ENCODE assay signal across 19 cellular contexts in genomic region chr12:54048694-54049093, GRCh38. TPM values are rescaled to one million over a fixed set of nuclear protein-coding genes. Genes with fewer than 3 reads are reported as not detected.
DNase-seq lines count a peak whose midpoint lies in the region; ATAC-seq, FAIRE-seq and TF ChIP-seq lines count a peak whose summit lies in the region.
"Had no signal": no experiment of that assay in that cellular context is flagged by ENCODE, and none has a peak within 500 bp of the region (broad histone marks: within the 10 kb centered on the region; RNA-seq: fewer than 3 reads in every experiment).

No MANE protein-coding gene starts in this region.

- POLR2A ChIA-PET in H1 (lab: Charles Lee; ENCODE audit: partially characterized antibody): no interaction called here

- no peak for TF ChIP-seq EP300 in H1 (IDR thresholded peaks at IDR 0.05; ENCODE audit: borderline replicate concordance in 1 of 2, low read depth in 2 of 2, low read length in 2 of 2)
- no peak for TF ChIP-seq EP300 in upper lobe of left lung (IDR thresholded peaks at IDR 0.05)

- H3K9me3 ChIP-seq in H1 (ENCODE audit: insufficient read depth in 2 of 2, low read depth in 1 of 2, low read length in 1 of 2) (no peaks in the 10 kb centered on the region), trophoblast cell (ENCODE audit: insufficient read depth, low read depth, low read length) (peaks cover 14% of the 10 kb centered on the region), upper lobe of left lung (no peaks in the 10 kb centered on the region)
- H3K9me3 ChIP-seq: BE2C, Caco-2 had no signal

- TF ChIP-seq POLR2A in H1 (IDR thresholded peaks at IDR 0.05; ENCODE audit: control extremely low read depth in 1 of 2, low read depth in 2 of 2, low read length in 2 of 2) (no peak), upper lobe of left lung (IDR thresholded peaks at IDR 0.05) (no peak)

- CTCF ChIA-PET in H1 (lab: Charles Lee; ENCODE audit: partially characterized antibody): interaction anchor here (0.9 kb wide), 1 partner anchor 321 kb away, joined by 3 read pairs; no protein-coding TSS in a partner anchor

- H3K36me3 Mint-ChIP-seq in neural crest cell (ENCODE audit: low read depth) (no peaks in the 10 kb centered on the region), type B pancreatic cell (no peaks in the 10 kb centered on the region)
- H3K36me3 Mint-ChIP-seq: CD4-positive, CD25-positive, alpha-beta regulatory T cell had no signal

- DNase-seq in H1 (ENCODE audit: low read depth in 1 of 2, low spot score in 2 of 2) (no peak), left kidney (ENCODE audit: low read depth, low spot score) (peak; percentile 29), neural crest cell (ENCODE audit: low read depth, low spot score) (no peak), type B pancreatic cell (ENCODE audit: extremely low spot score, unreplicated experiment) (no peak), trophoblast cell (no peak), upper lobe of left lung (no peak)
- DNase-seq: ACHN; BE2C; C1 segment of cervical spinal cord; Caco-2; CD4-positive, CD25-positive, alpha-beta regulatory T cell; HCEC 1CT; HFFc6 had no signal

- no peak overlapping the region for H3K4me2 ChIP-seq in H1 (ENCODE audit: insufficient read depth in 1 of 2, low read depth in 2 of 2, low read length in 2 of 2)
- no peak overlapping the region for H3K4me2 ChIP-seq in trophoblast cell (ENCODE audit: low read length)

- H3K14ac ChIP-seq in H1 (ENCODE audit: insufficient read length) (no peak overlapping the region), trophoblast cell (ENCODE audit: low read length) (no peak overlapping the region)

- H3K79me2 ChIP-seq in H1 (ENCODE audit: control insufficient read depth in 1 of 2, insufficient read depth in 2 of 2, low read length in 2 of 2) (no peaks in the 10 kb centered on the region), trophoblast cell (ENCODE audit: control insufficient read depth, insufficient read depth, low read length, poor library complexity) (no peaks in the 10 kb centered on the region)

- TF ChIP-seq RAD21 in H1 (IDR thresholded peaks at IDR 0.05 in 1 of 2, conservative IDR thresholded peaks at IDR 0.05 in 1 of 2; ENCODE audit: low read depth in 2 of 2, low read length in 2 of 2): no peak

- H3K4ac ChIP-seq in H1 (replicated peaks; ENCODE audit: insufficient read length, low read depth, low read length): no peak overlapping the region
- no peak overlapping the region for H3K4ac ChIP-seq in trophoblast cell (ENCODE audit: low read depth, low read length)

- no peak overlapping the region for H3K4me3 ChIP-seq in H1 (ENCODE audit: extremely low read depth in 1 of 4, insufficient read depth in 2 of 4, low read depth in 3 of 4, low read length in 4 of 4)
- no peak overlapping the region for H3K4me3 ChIP-seq in trophoblast cell (ENCODE audit: low read depth, low read length)
- H3K4me3 ChIP-seq in upper lobe of left lung: no peak overlapping the region

- H3K23ac ChIP-seq in H1 (ENCODE audit: insufficient read length) (no peak overlapping the region), trophoblast cell (ENCODE audit: low read length) (no peak overlapping the region)

- H3K79me1 ChIP-seq in H1 (ENCODE audit: low read depth, low read length): no peaks in the 10 kb centered on the region
- H3K79me1 ChIP-seq in trophoblast cell (ENCODE audit: low read length): no peaks in the 10 kb centered on the region

- H3K18ac ChIP-seq in H1 (ENCODE audit: extremely low read depth, low read length): no peak overlapping the region
- no peak overlapping the region for H3K18ac ChIP-seq in trophoblast cell (ENCODE audit: low read length)

- H3K4me3 Mint-ChIP-seq in neural crest cell (peak overlapping the region; percentile 8), type B pancreatic cell (peak overlapping the region; percentile 92)
- H3K4me3 Mint-ChIP-seq: CD4-positive, CD25-positive, alpha-beta regulatory T cell; HFFc6 had no signal

- H4K91ac ChIP-seq in H1 (replicated peaks; ENCODE audit: insufficient read length, low read length) (no peak overlapping the region), trophoblast cell (ENCODE audit: low read depth, low read length) (no peak overlapping the region)

- WGBS in H1 (ENCODE audit: extremely low coverage in 1 of 2, insufficient coverage in 1 of 2, insufficient read length in 1 of 2, insufficient replicate concordance in 2 of 2, low coverage in 1 of 2, low lambda C conversion rate in 2 of 2, missing lambda C conversion rate in 1 of 2), 2 experiments: 8% methylated on average over 1 of the region's 1 CpG; no CpG with 5 or more reads in 1 of the 2 experiments
- WGBS in trophoblast cell (ENCODE audit: extremely low coverage, insufficient coverage, insufficient read length): no CpG with 5 or more reads among the region's 1 CpG
- WGBS in upper lobe of left lung, 2 donors: 43 to 70% methylated on average over 1 of the region's 1 CpG

- peaks cover 100% of the 10 kb centered on the region for H3K27me3 Mint-ChIP-seq in neural crest cell (ENCODE audit: low read depth)
- H3K27me3 Mint-ChIP-seq in type B pancreatic cell: peaks cover 73% of the 10 kb centered on the region

- H3K36me3 ChIP-seq in H1 (ENCODE audit: control insufficient read depth in 2 of 4, insufficient read depth in 4 of 4, low read length in 3 of 4) (peaks cover 0 to 9% (median 0%) of the 10 kb centered on the region in 4 experiments; a peak in 1 of 8 replicates), trophoblast cell (ENCODE audit: control insufficient read depth in 1 of 2, insufficient read depth in 2 of 2, low read length in 2 of 2) (no peaks in the 10 kb centered on the region), upper lobe of left lung (no peaks in the 10 kb centered on the region)
- H3K36me3 ChIP-seq: BE2C had no signal

- no peak for FAIRE-seq in H1 (lab: Jason Lieb, UNC)
- FAIRE-seq: A204.1, D721Med, GM12891, GM19239, H54 had no signal

- H2BK5ac ChIP-seq in H1 (ENCODE audit: low read depth, low read length) (no peak overlapping the region), trophoblast cell (ENCODE audit: low read depth, low read length, poor library complexity) (no peak overlapping the region)

- TF ChIP-seq CTCF in H1 (IDR thresholded peaks at IDR 0.05; ENCODE audit: control extremely low read depth in 1 of 3, insufficient read depth in 1 of 3, low read depth in 1 of 3, low read length in 3 of 3): no peak
- TF ChIP-seq CTCF in neural crest cell (conservative IDR thresholded peaks at IDR 0.05): no peak
- no peak for TF ChIP-seq CTCF in type B pancreatic cell (conservative IDR thresholded peaks at IDR 0.05)
- no peak for TF ChIP-seq CTCF in upper lobe of left lung (IDR thresholded peaks at IDR 0.05)

- no peaks in the 10 kb centered on the region; the same call in 1 of the 2 replicates for H3K23me2 ChIP-seq in H1 (ENCODE audit: low read depth, low read length)

- H2BK15ac ChIP-seq in H1 (ENCODE audit: low read length): no peak overlapping the region

- no peak overlapping the region for H3K27ac ChIP-seq in H1 (ENCODE audit: low read depth, low read length)
- no peak overlapping the region for H3K27ac ChIP-seq in trophoblast cell (ENCODE audit: low read depth, low read length)
- H3K27ac ChIP-seq in upper lobe of left lung: no peak overlapping the region

- H3K27ac Mint-ChIP-seq in neural crest cell (ENCODE audit: unreplicated experiment) (no peak overlapping the region), type B pancreatic cell (peak overlapping the region; percentile 90)
- H3K27ac Mint-ChIP-seq: CD4-positive, CD25-positive, alpha-beta regulatory T cell; HFFc6 had no signal

- no peak overlapping the region for H4K12ac ChIP-seq in trophoblast cell (ENCODE audit: low read depth, low read length)

- H2AK5ac ChIP-seq in H1 (ENCODE audit: low read depth, low read length) (no peak overlapping the region), trophoblast cell (ENCODE audit: low read length) (no peak overlapping the region)

- peaks cover 0 to 14% (median 5%) of the 10 kb centered on the region in 4 experiments; a peak in 6 of 7 replicates for H3K4me1 ChIP-seq in H1 (replicated peaks in 1 of 4; ENCODE audit: control insufficient read depth in 3 of 4, insufficient read depth in 4 of 4, low read length in 3 of 4)
- H3K4me1 ChIP-seq in trophoblast cell (ENCODE audit: control insufficient read depth in 1 of 2, insufficient read depth in 2 of 2, low read length in 2 of 2): no peaks in the 10 kb centered on the region
- H3K4me1 ChIP-seq in upper lobe of left lung: peaks cover 5 to 22% (median 7%) of the 10 kb centered on the region in 4 donors
- H3K4me1 ChIP-seq: Caco-2 had no signal

- H4K8ac ChIP-seq in H1 (ENCODE audit: extremely low read depth, insufficient read depth, low read length) (no peak overlapping the region), trophoblast cell (ENCODE audit: low read depth, low read length) (no peak overlapping the region)

- no peak overlapping the region for H2BK120ac ChIP-seq in H1 (replicated peaks; ENCODE audit: low read depth, low read length)
- no peak overlapping the region for H2BK120ac ChIP-seq in trophoblast cell (ENCODE audit: insufficient read depth, low read length, poor library complexity)

- no peaks in the 10 kb centered on the region for H3K9me3 Mint-ChIP-seq in neural crest cell
- no peaks in the 10 kb centered on the region for H3K9me3 Mint-ChIP-seq in type B pancreatic cell
- H3K9me3 Mint-ChIP-seq: HFFc6 had no signal

- peaks cover 20 to 21% of the 10 kb centered on the region in 2 experiments for H4K20me1 ChIP-seq in H1 (replicated peaks in 1 of 2; ENCODE audit: control insufficient read depth in 1 of 2, insufficient read depth in 2 of 2, low read length in 2 of 2)

- H3K27me3 ChIP-seq in H1 (replicated peaks in 1 of 4; ENCODE audit: control insufficient read depth in 3 of 4, extremely low read depth in 1 of 4, insufficient read depth in 3 of 4, low read length in 3 of 4) (peaks cover 98 to 100% (median 100%) of the 10 kb centered on the region in 4 experiments), trophoblast cell (ENCODE audit: insufficient read depth, low read length) (peaks cover 91% of the 10 kb centered on the region), upper lobe of left lung (peaks cover 0 to 61% (median 31%) of the 10 kb centered on the region in 4 donors)
- H3K27me3 ChIP-seq: BE2C had no signal

- no peak for ATAC-seq in upper lobe of left lung (ENCODE audit: low FRiP score in 2 of 2)
- no peak for ATAC-seq in HG03159 (IDR thresholded peaks at IDR 0.05; ENCODE audit: unreplicated experiment)

- H2AFZ ChIP-seq in H1 (ENCODE audit: low read length) (no peak overlapping the region), trophoblast cell (ENCODE audit: insufficient read depth, low read length, poor library complexity) (no peak overlapping the region)

- no peak overlapping the region for H2BK12ac ChIP-seq in H1 (ENCODE audit: low read depth, low read length)
- H2BK12ac ChIP-seq in trophoblast cell (ENCODE audit: low read length): no peak overlapping the region

- no peaks in the 10 kb centered on the region for H3K4me1 Mint-ChIP-seq in neural crest cell
- peaks cover 69% of the 10 kb centered on the region for H3K4me1 Mint-ChIP-seq in type B pancreatic cell (ENCODE audit: unreplicated experiment)

- H4K5ac ChIP-seq in H1 (ENCODE audit: insufficient read length, low read depth, low read length): no peak overlapping the region

- H3K56ac ChIP-seq in H1 (replicated peaks; ENCODE audit: insufficient read length, low read depth, low read length): no peak overlapping the region

- H3K9ac ChIP-seq in H1 (replicated peaks in 1 of 4; ENCODE audit: extremely low read depth in 1 of 4, low read depth in 3 of 4, low read length in 3 of 4) (no peak overlapping the region), trophoblast cell (ENCODE audit: low read length) (no peak overlapping the region)

- no peak overlapping the region for H2BK20ac ChIP-seq in H1 (ENCODE audit: low read length)

RNA-seq across cellular contexts. Expression of gene HOXC4, which starts 4.9 kb away (rescaled TPM):
- total RNA-seq in H1 (2021; fragmentation: NEBNext Ultra II Directional; extraction: Animal tissue kit (Norgen Biotek cat#: 25700)): not detected in 2 replicates
- not detected in 2 replicates for polyA plus RNA-seq in H1 (2011; rRNA removed)
- not detected for polyA plus RNA-seq in H1 (2011; cell fraction: cytosol; rRNA removed)
- not detected for polyA plus RNA-seq in H1 (2011; cell fraction: nucleus; rRNA removed)
- polyA plus RNA-seq in H1 (2012, experiment 1 of 2): not detected in 4 replicates
- polyA plus RNA-seq in H1 (2012, experiment 2 of 2): not detected
- polyA plus RNA-seq in H1 (2013, experiment 1 of 2): 0.02 TPM
- 0.02 TPM for polyA plus RNA-seq in H1 (2013, experiment 2 of 2)
- polyA minus RNA-seq in H1 (2011; rRNA and poly(A)+ RNA removed): not detected in 2 replicates
- not detected for polyA minus RNA-seq in H1 (2011; cell fraction: cytosol; rRNA and poly(A)+ RNA removed)
- not detected for polyA minus RNA-seq in H1 (2011; cell fraction: nucleus; rRNA and poly(A)+ RNA removed)
- total RNA-seq in neural crest cell: 5.6 and 8.3 TPM in 2 replicates
- total RNA-seq in type B pancreatic cell (ENCODE audit: low replicate concordance): 6.7 and 47.9 TPM in 2 replicates
- polyA plus RNA-seq in trophoblast cell (2013): 0.10 and 0.14 TPM in 2 replicates
- total RNA-seq in upper lobe of left lung: 1 to 10 TPM in 1 of 6 donors, under 1 TPM in 2, not detected in 3; 0.40 to 1.0 (median 0.59) TPM

RNA-seq across cellular contexts. Expression of gene HOXC5, which starts 15.8 kb away (rescaled TPM):
- not detected in 2 replicates for total RNA-seq in H1 (2021; fragmentation: NEBNext Ultra II Directional; extraction: Animal tissue kit (Norgen Biotek cat#: 25700))
- polyA plus RNA-seq in H1 (2011; rRNA removed): not detected in 2 replicates
- not detected for polyA plus RNA-seq in H1 (2011; cell fraction: cytosol; rRNA removed)
- polyA plus RNA-seq in H1 (2011; cell fraction: nucleus; rRNA removed): not detected
- polyA plus RNA-seq in H1 (2012, experiment 1 of 2): not detected in 4 replicates
- not detected for polyA plus RNA-seq in H1 (2012, experiment 2 of 2)
- polyA plus RNA-seq in H1 (2013, experiment 1 of 2): not detected
- not detected for polyA plus RNA-seq in H1 (2013, experiment 2 of 2)
- not detected in 2 replicates for polyA minus RNA-seq in H1 (2011; rRNA and poly(A)+ RNA removed)
- not detected for polyA minus RNA-seq in H1 (2011; cell fraction: cytosol; rRNA and poly(A)+ RNA removed)
- polyA minus RNA-seq in H1 (2011; cell fraction: nucleus; rRNA and poly(A)+ RNA removed): not detected
- total RNA-seq in neural crest cell: 3.5 and 3.8 TPM in 2 replicates
- total RNA-seq in type B pancreatic cell (ENCODE audit: low replicate concordance): 1.9 and 56.9 TPM in 2 replicates
- not detected in 2 replicates for polyA plus RNA-seq in trophoblast cell (2013)
- under 1 TPM in 3 of 6 donors, not detected in 3; 0.11 to 0.22 (median 0.17) TPM for total RNA-seq in upper lobe of left lung
- total RNA-seq: CD4-positive, CD25-positive, alpha-beta regulatory T cell had no signal
- polyA plus RNA-seq: CD4-positive, CD25-positive, alpha-beta regulatory T cell had no signal

RNA-seq across cellular contexts. Expression of gene HOXC6, which starts 20.5 kb away (rescaled TPM):
- not detected in 2 replicates for total RNA-seq in H1 (2021; fragmentation: NEBNext Ultra II Directional; extraction: Animal tissue kit (Norgen Biotek cat#: 25700))
- polyA plus RNA-seq in H1 (2011; rRNA removed): not detected in 2 replicates
- not detected for polyA plus RNA-seq in H1 (2011; cell fraction: cytosol; rRNA removed)
- not detected for polyA plus RNA-seq in H1 (2011; cell fraction: nucleus; rRNA removed)
- polyA plus RNA-seq in H1 (2012, experiment 1 of 2): not detected in 4 replicates
- polyA plus RNA-seq in H1 (2012, experiment 2 of 2): not detected
- polyA plus RNA-seq in H1 (2013, experiment 1 of 2): not detected
- not detected for polyA plus RNA-seq in H1 (2013, experiment 2 of 2)
- not detected in 2 replicates for polyA minus RNA-seq in H1 (2011; rRNA and poly(A)+ RNA removed)
- polyA minus RNA-seq in H1 (2011; cell fraction: cytosol; rRNA and poly(A)+ RNA removed): not detected
- polyA minus RNA-seq in H1 (2011; cell fraction: nucleus; rRNA and poly(A)+ RNA removed): not detected
- total RNA-seq in neural crest cell (10.7 and 11.0 TPM in 2 replicates), type B pancreatic cell (ENCODE audit: low replicate concordance) (4.8 and 23.0 TPM in 2 replicates), upper lobe of left lung (under 1 TPM in 2 of 6 donors, not detected in 4; 0.40 to 0.92 TPM)
- polyA plus RNA-seq in trophoblast cell (2013): 0.10 and 0.25 TPM in 2 replicates
- total RNA-seq: CD4-positive, CD25-positive, alpha-beta regulatory T cell had no signal
- polyA plus RNA-seq: CD4-positive, CD25-positive, alpha-beta regulatory T cell had no signal

RNA-seq across cellular contexts. Expression of gene HOXC8, which starts 39.9 kb away (rescaled TPM):
- total RNA-seq in H1 (2021; fragmentation: NEBNext Ultra II Directional; extraction: Animal tissue kit (Norgen Biotek cat#: 25700)): not detected in 2 replicates
- not detected in 2 replicates for polyA plus RNA-seq in H1 (2011; rRNA removed)
- polyA plus RNA-seq in H1 (2011; cell fraction: cytosol; rRNA removed): not detected
- not detected for polyA plus RNA-seq in H1 (2011; cell fraction: nucleus; rRNA removed)
- 0.09 TPM in 1 of 4 replicates, not detected in the others for polyA plus RNA-seq in H1 (2012, experiment 1 of 2)
- polyA plus RNA-seq in H1 (2012, experiment 2 of 2): not detected
- not detected for polyA plus RNA-seq in H1 (2013, experiment 1 of 2)
- polyA plus RNA-seq in H1 (2013, experiment 2 of 2): not detected
- polyA minus RNA-seq in H1 (2011; rRNA and poly(A)+ RNA removed): not detected in 2 replicates
- polyA minus RNA-seq in H1 (2011; cell fraction: cytosol; rRNA and poly(A)+ RNA removed): not detected
- polyA minus RNA-seq in H1 (2011; cell fraction: nucleus; rRNA and poly(A)+ RNA removed): not detected
- total RNA-seq in neural crest cell (4.5 and 4.8 TPM in 2 replicates), type B pancreatic cell (ENCODE audit: low replicate concordance) (0.77 and 1.5 TPM in 2 replicates), upper lobe of left lung (not detected)
- 0.05 and 0.06 TPM in 2 replicates for polyA plus RNA-seq in trophoblast cell (2013)
- total RNA-seq: CD4-positive, CD25-positive, alpha-beta regulatory T cell; HFFc6 had no signal
- polyA plus RNA-seq: CD4-positive, CD25-positive, alpha-beta regulatory T cell had no signal

RNA-seq across cellular contexts. Expression of gene HOXC9, which starts 48.7 kb away (rescaled TPM):
- total RNA-seq in H1 (2021; fragmentation: NEBNext Ultra II Directional; extraction: Animal tissue kit (Norgen Biotek cat#: 25700)): not detected in 2 replicates
- polyA plus RNA-seq in H1 (2011; rRNA removed): not detected in 2 replicates
- not detected for polyA plus RNA-seq in H1 (2011; cell fraction: cytosol; rRNA removed)
- polyA plus RNA-seq in H1 (2011; cell fraction: nucleus; rRNA removed): not detected
- not detected in 4 replicates for polyA plus RNA-seq in H1 (2012, experiment 1 of 2)
- polyA plus RNA-seq in H1 (2012, experiment 2 of 2): not detected
- polyA plus RNA-seq in H1 (2013, experiment 1 of 2): not detected
- not detected for polyA plus RNA-seq in H1 (2013, experiment 2 of 2)
- not detected in 2 replicates for polyA minus RNA-seq in H1 (2011; rRNA and poly(A)+ RNA removed)
- polyA minus RNA-seq in H1 (2011; cell fraction: cytosol; rRNA and poly(A)+ RNA removed): not detected
- not detected for polyA minus RNA-seq in H1 (2011; cell fraction: nucleus; rRNA and poly(A)+ RNA removed)
- total RNA-seq in neural crest cell (5.6 and 6.3 TPM in 2 replicates), type B pancreatic cell (ENCODE audit: low replicate concordance) (0.27 and 0.36 TPM in 2 replicates), upper lobe of left lung (under 1 TPM in 2 of 6 donors, not detected in 4; 0.17 to 0.23 TPM)
- polyA plus RNA-seq in trophoblast cell (2013): 0.03 TPM in 1 of 2 replicates, not detected in the other
- total RNA-seq: CD4-positive, CD25-positive, alpha-beta regulatory T cell had no signal
- polyA plus RNA-seq: CD4-positive, CD25-positive, alpha-beta regulatory T cell had no signal
